Comparison of ENCODE assay signal across 26 cellular contexts in genomic region chr7:28862876-28863275, GRCh38.
DNase-seq lines count a peak whose midpoint lies in the region; ATAC-seq and TF ChIP-seq lines count a peak whose summit lies in the region.
"Had no signal": no experiment of that assay in that cellular context is flagged by ENCODE, and none has a peak within 500 bp of the region (broad histone marks: within the 10 kb centered on the region; RNA-seq: fewer than 3 reads in every experiment).

No MANE protein-coding gene starts in this region.

- H2BK15ac ChIP-seq in IMR-90 (ENCODE audit: low read depth, low read length) (no peak overlapping the region), mesenchymal stem cell (ENCODE audit: low read depth, poor library complexity, severe bottlenecking) (no peak overlapping the region)

- TF ChIP-seq CTCF in IMR-90 (conservative IDR thresholded peaks at IDR 0.05; ENCODE audit: low read depth, low read length) (no peak), brain microvascular endothelial cell (IDR thresholded peaks at IDR 0.05; ENCODE audit: low read depth, low read length, missing control alignments) (no peak), omental fat pad (IDR thresholded peaks at IDR 0.05) (no peak), psoas muscle (IDR thresholded peaks at IDR 0.05) (no peak)

- no peak overlapping the region for H4K91ac ChIP-seq in IMR-90 (ENCODE audit: insufficient read depth, low read depth, low read length)
- H4K91ac ChIP-seq in mesenchymal stem cell (ENCODE audit: low read length) = no peak overlapping the region

- no peak overlapping the region for H3K56ac ChIP-seq in IMR-90 (ENCODE audit: extremely low read depth, insufficient read depth, low read length)

- H3K14ac ChIP-seq in IMR-90 (replicated peaks; ENCODE audit: low read depth, low read length) (no peak overlapping the region), mesenchymal stem cell (ENCODE audit: low read length in 2 of 2) (no peak overlapping the region)

- DNase-seq in AG20443 (ENCODE audit: low spot score) (peak; percentile 16), IMR-90 (peak; percentile 43), brain microvascular endothelial cell (peak; percentile 75), mesenchymal stem cell (peak; percentile 60), omental fat pad (ENCODE audit: low spot score) (no peak), psoas muscle (no peak)
- DNase-seq in stimulated activated naive CD4-positive, alpha-beta T cell treated with Interleukin-2 at 50 U/mL for 16 hours (lab: John Stamatoyannopoulos, UW) = no peak
- no peak for DNase-seq in activated CD4-positive, alpha-beta T cell treated with anti-CD3 and anti-CD28 coated beads for 4 hours
- DNase-seq: activated B cell treated with CpG ODN at 0.5 μM for 24 hours; activated gamma-delta T cell treated with Interleukin-2 at 50 U/mL for 16 hours; activated naive CD8-positive, alpha-beta T cell treated with anti-CD3 and anti-CD28 coated beads, Interleukin-2, amount 10 ng/mL, durations not matched to agents 7 days and 5 days; activated T-cell treated with anti-CD3 and anti-CD28 coated beads, Interleukin-2, amount 50 U/mL, for 4 hours; CD4-positive, alpha-beta memory T cell; left cardiac atrium; mammary epithelial cell; NCI-H1694; NCI-H446 treated with DMSO at 0.1 percent for 48 hours; NCI-H82; pancreas; spleen; stimulated activated CD4-positive, alpha-beta T cell treated with anti-CD3 and anti-CD28 coated beads, Interleukin-2, amount 100 ng/mL, for 24 hours; thyroid gland had no signal

- H2BK20ac ChIP-seq in IMR-90 (ENCODE audit: low read depth, low read length) = no peak overlapping the region

- no TSS peak for BruUV-seq in IMR-90 (replicated peaks; lab: Mats Ljungman, UMichigan)

- no peaks in the 10 kb centered on the region for H4K20me1 ChIP-seq in IMR-90 (ENCODE audit: insufficient read depth, low read length)

- H2BK5ac ChIP-seq in IMR-90 (ENCODE audit: low read depth, low read length, poor library complexity, severe bottlenecking) = no peak overlapping the region
- no peak overlapping the region for H2BK5ac ChIP-seq in mesenchymal stem cell (ENCODE audit: low read depth, low read length, poor library complexity, severe bottlenecking)

- H3K36me3 ChIP-seq in IMR-90 (ENCODE audit: control insufficient read depth, insufficient read depth, low read length) = no peaks in the 10 kb centered on the region
- no peaks in the 10 kb centered on the region for H3K36me3 ChIP-seq in brain microvascular endothelial cell (replicated peaks)
- no peaks in the 10 kb centered on the region for H3K36me3 ChIP-seq in mesenchymal stem cell (ENCODE audit: control insufficient read depth in 1 of 2, insufficient read depth in 2 of 2, low read depth in 1 of 2, low read length in 2 of 2)
- H3K36me3 ChIP-seq in psoas muscle (ENCODE audit: insufficient read depth in 1 of 2, low read depth in 1 of 2) = no peaks in the 10 kb centered on the region
- H3K36me3 ChIP-seq: HAP-1, pancreas, spleen, thyroid gland had no signal

- TF ChIP-seq RAD21 in IMR-90 (IDR thresholded peaks at IDR 0.05; ENCODE audit: low read length) = no peak

- peaks cover 2% of the 10 kb centered on the region; the same call in 1 of the 2 replicates for H3K4me1 ChIP-seq in IMR-90 (ENCODE audit: control insufficient read depth, insufficient read depth, low read length)
- H3K4me1 ChIP-seq in mesenchymal stem cell (ENCODE audit: control insufficient read depth, insufficient read depth, low read depth, low read length) = peaks cover 12% of the 10 kb centered on the region
- no peaks in the 10 kb centered on the region for H3K4me1 ChIP-seq in psoas muscle
- H3K4me1 ChIP-seq: pancreas, spleen, thyroid gland had no signal

- H3K23ac ChIP-seq in IMR-90 (ENCODE audit: low read depth, low read length) (no peak overlapping the region), mesenchymal stem cell (ENCODE audit: low read length in 2 of 2) (no peak overlapping the region)

- POLR2A ChIA-PET in IMR-90 (lab: Charles Lee; ENCODE audit: unreplicated experiment) = no interaction called here

- TF ChIP-seq POLR2A in IMR-90 (IDR thresholded peaks at IDR 0.05; ENCODE audit: low read depth, low read length) = no peak

- H3K4me2 ChIP-seq in IMR-90 (ENCODE audit: low read depth, low read length) (no peak overlapping the region), mesenchymal stem cell (ENCODE audit: low read length, poor library complexity, severe bottlenecking) (no peak overlapping the region)
- H3K4me2 ChIP-seq: A549, hepatocyte had no signal

- H4K5ac ChIP-seq in IMR-90 (ENCODE audit: low read depth, low read length) = no peak overlapping the region

- H3K9me1 ChIP-seq in IMR-90 (ENCODE audit: insufficient read depth, low read length) = no peaks in the 10 kb centered on the region

- H3K9me3 ChIP-seq in IMR-90 (ENCODE audit: control insufficient read depth, insufficient read depth, low read length) = no peaks in the 10 kb centered on the region
- H3K9me3 ChIP-seq in mesenchymal stem cell (ENCODE audit: control insufficient read depth, low read length) = no peaks in the 10 kb centered on the region
- no peaks in the 10 kb centered on the region for H3K9me3 ChIP-seq in psoas muscle
- H3K9me3 ChIP-seq: A549, HAP-1, pancreas, spleen, thyroid gland had no signal

- H3K79me1 ChIP-seq in IMR-90 (ENCODE audit: low read depth in 1 of 2, low read length in 2 of 2) (no peaks in the 10 kb centered on the region), mesenchymal stem cell (replicated peaks; ENCODE audit: low read length, poor library complexity, severe bottlenecking) (no peaks in the 10 kb centered on the region)

- CTCF ChIA-PET in IMR-90 (lab: Yijun Ruan, JAX) = interaction anchor here (0.6 kb wide), 1 partner anchor 8 kb away, joined by 3 read pairs; no protein-coding TSS in a partner anchor

- no peak for ATAC-seq in IMR-90 (ENCODE audit: low read depth)
- no peak for ATAC-seq in omental fat pad (ENCODE audit: low FRiP score)
- ATAC-seq in psoas muscle = no peak
- ATAC-seq: A549; activated T-cell treated with anti-CD3 and anti-CD28 coated beads, Interleukin-2, amount 50 U/mL, for 4 hours; esophagus mucosa; left cardiac atrium; pancreas had no signal

- H3K4me3 ChIP-seq in IMR-90 (ENCODE audit: insufficient read depth, low read depth, low read length) = no peak overlapping the region
- no peak overlapping the region for H3K4me3 ChIP-seq in brain microvascular endothelial cell (ENCODE audit: low read depth, low read length)
- no peak overlapping the region for H3K4me3 ChIP-seq in mesenchymal stem cell (ENCODE audit: insufficient read depth in 1 of 2, low read depth in 1 of 2, low read length in 2 of 2)
- no peak overlapping the region for H3K4me3 ChIP-seq in psoas muscle
- H3K4me3 ChIP-seq: A549, HAP-1, hepatocyte, pancreas, spleen, thyroid gland had no signal

- no peak overlapping the region for H2AK9ac ChIP-seq in IMR-90 (replicated peaks; ENCODE audit: low read depth, low read length, poor library complexity)

- no peak overlapping the region for H2AK5ac ChIP-seq in IMR-90 (ENCODE audit: low read depth, low read length)
- no peak overlapping the region for H2AK5ac ChIP-seq in mesenchymal stem cell (ENCODE audit: low read length, severe bottlenecking)

- intact Hi-C loops in IMR-90 (cut with micrococcal nuclease) = no loop called here
- intact Hi-C loops in psoas muscle (cut with DNase I) = no loop called here

- no peak overlapping the region for H3K18ac ChIP-seq in IMR-90 (ENCODE audit: low read depth, low read length)
- no peak overlapping the region for H3K18ac ChIP-seq in mesenchymal stem cell (ENCODE audit: low read depth in 1 of 2, low read length in 2 of 2)

- dilution Hi-C loops in IMR-90 (cut with HindIII; ENCODE audit: low sequenced_read_pairs, unreplicated experiment) = no loop called here

- H2BK120ac ChIP-seq in IMR-90 (ENCODE audit: low read depth, low read length) = no peak overlapping the region
- H2BK120ac ChIP-seq in mesenchymal stem cell (ENCODE audit: low read depth, low read length) = no peak overlapping the region

- H3K27ac ChIP-seq in IMR-90 (ENCODE audit: insufficient read depth, low read length) (no peak overlapping the region), brain microvascular endothelial cell (no peak overlapping the region), mesenchymal stem cell (ENCODE audit: low read length, poor library complexity, severe bottlenecking) (no peak overlapping the region), psoas muscle (no peak overlapping the region)
- H3K27ac ChIP-seq: A549, hepatocyte, pancreas, spleen, thyroid gland had no signal

- in situ Hi-C loops in IMR-90 (cut with MboI; ENCODE audit: low sequenced_read_pairs) = no loop called here
- in situ Hi-C loops in brain microvascular endothelial cell (cut with HindIII; ENCODE audit: low pct_ligation_motif_present, low sequenced_read_pairs) = no loop called here

- H4K8ac ChIP-seq in IMR-90 (ENCODE audit: low read depth in 2 of 2, low read length in 2 of 2) (no peak overlapping the region), mesenchymal stem cell (ENCODE audit: low read length) (peak overlapping the region; percentile 7)

- H2AFZ ChIP-seq in IMR-90 (replicated peaks; ENCODE audit: low read length, poor library complexity) = no peak overlapping the region
- H2AFZ ChIP-seq in mesenchymal stem cell (ENCODE audit: low read depth, low read length) = no peak overlapping the region
- H2AFZ ChIP-seq: hepatocyte had no signal

- no peak overlapping the region for H3K4ac ChIP-seq in IMR-90 (ENCODE audit: low read depth, low read length)
- H3K4ac ChIP-seq in mesenchymal stem cell (ENCODE audit: low read depth in 1 of 2, low read length in 2 of 2) = no peak overlapping the region

- H3K27me3 ChIP-seq in IMR-90 (ENCODE audit: control insufficient read depth, insufficient read depth, low read length) (peaks cover 2% of the 10 kb centered on the region; the same call in 1 of the 2 replicates), brain microvascular endothelial cell (replicated peaks) (no peaks in the 10 kb centered on the region), mesenchymal stem cell (ENCODE audit: control insufficient read depth in 1 of 2, insufficient read depth in 1 of 2, low read length in 2 of 2) (no peaks in the 10 kb centered on the region), psoas muscle (ENCODE audit: insufficient read depth in 3 of 3, low read length in 2 of 3) (peaks cover 0 to 2% (median 0%) of the 10 kb centered on the region in 3 donors)
- H3K27me3 ChIP-seq: hepatocyte, pancreas had no signal

- H2BK12ac ChIP-seq in mesenchymal stem cell (ENCODE audit: low read length in 2 of 2) = no peak overlapping the region

- no peak overlapping the region for H3K9ac ChIP-seq in IMR-90 (ENCODE audit: low read depth, low read length)
- H3K9ac ChIP-seq in mesenchymal stem cell (ENCODE audit: low read length) = no peak overlapping the region

- WGBS in IMR-90 (ENCODE audit: extremely low coverage in 2 of 2, insufficient read length in 1 of 2), 2 experiments = 33% methylated on average over 1 of the region's 7 CpGs; no CpG with 5 or more reads in 1 of the 2 experiments
- 30% methylated on average over 7 of the region's 7 CpGs for WGBS in mesenchymal stem cell
- WGBS in psoas muscle, 3 donors = 70 to 89% (median 82%) methylated on average over 7 of the region's 7 CpGs

TF ChIP-seq in IMR-90, 13 proteins besides CTCF, POLR2A, EP300 and RAD21 (continues in another document):
- TF ChIP-seq FOS (IDR thresholded peaks at IDR 0.05; ENCODE audit: low read depth, low read length) = peak; percentile 33; the same call in 1 of the 2 replicates

Comparison
In these comparisons a context has a peak if more than half of its experiments do, and no peak if none do; other contexts are left out.
1. DNase-seq: peak in AG20443 (single experiment), IMR-90 (single experiment), brain microvascular endothelial cell (single experiment) and mesenchymal stem cell (single experiment); none in omental fat pad (single experiment), stimulated activated naive CD4-positive, alpha-beta T cell treated with Interleukin-2 at 50 U/mL for 16 hours (single experiment), activated CD4-positive, alpha-beta T cell treated with anti-CD3 and anti-CD28 coated beads for 4 hours (0 of 2) and psoas muscle (0 of 2).